In the genomic region with DNA sequence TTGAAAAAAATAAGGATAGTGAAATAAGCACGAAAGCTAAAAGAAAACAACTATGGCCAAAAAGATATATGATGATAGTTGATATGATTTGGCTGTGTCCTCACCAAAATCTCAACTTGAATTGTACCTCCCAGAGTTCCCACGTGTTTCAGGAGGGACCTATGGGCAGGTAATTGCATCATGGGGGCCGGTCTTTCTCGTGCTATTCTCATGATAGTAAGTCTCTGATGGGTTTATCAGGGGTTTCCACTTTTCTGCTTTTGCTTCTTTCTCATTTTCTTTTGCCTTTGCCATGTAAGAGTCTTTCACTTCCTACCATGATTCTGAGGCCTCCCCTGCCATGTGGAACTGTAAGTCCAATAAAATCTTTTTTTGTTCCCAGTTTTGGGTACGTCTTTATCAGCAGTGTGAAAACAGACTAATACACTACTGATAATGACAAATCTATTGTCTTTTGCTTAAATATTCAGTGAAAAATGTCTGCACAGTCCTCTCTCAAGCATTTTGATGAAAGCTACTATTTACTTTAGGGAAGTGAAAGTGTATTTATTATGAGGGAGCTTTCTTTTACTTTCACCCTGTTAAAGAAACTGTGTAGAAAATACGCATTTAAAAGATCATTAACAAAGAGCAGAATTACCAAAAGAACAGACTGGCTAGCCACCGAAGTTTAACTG, we compare ENCODE assay signal across 23 cellular contexts.
"Had no signal": no experiment of that assay in that cellular context is flagged by ENCODE, and none has a peak within 500 bp of the region (broad histone marks: within the 10 kb centered on the region; RNA-seq: fewer than 3 reads in every experiment).

No MANE protein-coding gene starts in this region.

- ATAC-seq: activated naive CD4-positive, alpha-beta T cell treated with anti-CD3 and anti-CD28 coated beads, Interleukin-2, amount 50 U/mL, for 72 hours; activated T-cell treated with anti-CD3 and anti-CD28 coated beads, Interleukin-2, amount 50 U/mL, for 4 hours; activated T-helper 17 cell treated with anti-CD3 and anti-CD28 coated beads, Interleukin-2, amount 50 U/mL, for 72 hours; foreskin keratinocyte; heart left ventricle; left colon; right cardiac atrium had no signal

- H3K27ac ChIP-seq: esophagus muscularis mucosa, foreskin keratinocyte, heart left ventricle, spleen, transverse colon, WERI-Rb-1 had no signal

- H3K4me3 ChIP-seq: esophagus muscularis mucosa, heart left ventricle, spleen, transverse colon had no signal

- H3K36me3 ChIP-seq: esophagus muscularis mucosa, heart left ventricle, spleen, transverse colon, WERI-Rb-1 had no signal

- DNase-seq: activated CD4-positive, alpha-beta memory T cell treated with anti-CD3 and anti-CD28 coated beads, Interleukin-2, amount 10 ng/mL, durations not matched to agents 7 days and 5 days; activated CD4-positive, alpha-beta T cell treated with anti-CD3 and anti-CD28 coated beads, Interleukin-2, amount 10 ng/mL, durations not matched to agents 7 days and 5 days; activated CD4-positive, CD25-positive, alpha-beta regulatory T cell treated with anti-CD3 and anti-CD28 coated beads, Interleukin-2, amount 50 U/mL, for 72 hours; activated naive CD4-positive, alpha-beta T cell; activated T-cell treated with anti-CD3 and anti-CD28 coated beads, Interleukin-2, amount 50 U/mL, for 4 hours; dermis blood vessel endothelial cell; effector CD4-positive, alpha-beta T cell; foreskin keratinocyte; heart left ventricle; hypothalamus; immature natural killer cell; kidney; left colon; mammary epithelial cell; posterior cingulate gyrus; right cardiac atrium; spleen; stimulated activated naive CD4-positive, alpha-beta T cell; transverse colon; WERI-Rb-1 had no signal

- H3K9me3 ChIP-seq: esophagus muscularis mucosa, transverse colon had no signal

- H3K27me3 ChIP-seq: esophagus muscularis mucosa, foreskin keratinocyte, heart left ventricle, spleen, transverse colon had no signal

- H3K4me1 ChIP-seq: foreskin keratinocyte, heart left ventricle, spleen, transverse colon had no signal
